8 cellular contexts compared by ENCODE assay signal in the genomic region with DNA sequence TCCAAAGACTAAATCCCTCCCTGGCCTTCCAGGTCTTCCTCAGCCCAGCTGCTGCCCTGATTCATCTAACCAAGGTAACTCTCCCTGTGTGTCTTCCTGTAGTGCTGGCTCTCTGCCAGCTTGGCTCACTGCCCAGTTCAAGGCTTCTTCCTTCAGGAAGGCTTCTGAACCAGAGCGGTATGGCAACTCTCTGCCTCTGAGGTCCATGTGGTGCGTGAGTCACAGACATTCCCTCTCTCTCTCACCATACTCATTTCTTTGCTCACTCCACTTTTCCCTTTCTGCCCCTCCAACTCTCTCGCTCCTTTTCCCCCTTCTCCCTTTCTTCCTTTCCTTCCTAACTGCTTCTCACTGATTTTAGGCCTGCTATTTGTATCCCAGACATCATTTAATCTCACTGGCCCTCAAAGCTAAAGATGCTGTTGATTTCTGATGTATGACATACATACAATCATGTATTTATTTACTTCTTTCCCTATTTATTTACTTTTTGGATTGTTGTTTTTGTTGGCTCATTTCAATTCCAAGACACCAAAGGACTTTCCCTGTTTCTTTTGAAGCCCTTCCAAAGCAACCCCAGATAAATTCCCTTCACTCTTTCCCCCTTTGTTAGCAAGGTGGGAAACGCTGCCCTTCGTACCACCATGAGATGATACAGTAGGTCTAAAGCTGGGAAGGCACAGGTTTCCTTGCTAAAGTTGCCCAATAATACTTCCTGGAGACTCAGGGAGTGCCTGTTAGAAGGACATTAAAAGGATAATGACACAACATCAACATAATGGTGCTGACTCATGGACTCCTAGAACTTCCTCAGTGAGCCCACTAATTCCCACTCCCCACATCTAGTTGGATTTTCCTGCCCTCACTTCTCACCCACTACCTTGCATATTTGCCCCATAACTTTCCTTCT. TPM values are rescaled to one million over a fixed set of nuclear protein-coding genes. Genes with fewer than 3 reads are reported as not detected.
A peak's percentile ranks its signal among the peaks of the same experiment; 100 is the strongest.
DNase-seq lines count a peak whose midpoint lies in the region; ATAC-seq and TF ChIP-seq lines count a peak whose summit lies in the region.

No MANE protein-coding gene starts in this region.

- no peak overlapping the region for H3K27ac Mint-ChIP-seq in activated CD4-positive, alpha-beta memory T cell treated with anti-CD3 and anti-CD28 coated beads for 36 hours
- H3K27ac Mint-ChIP-seq in activated CD4-positive, alpha-beta memory T cell treated with anti-CD3 and anti-CD28 coated beads, Interleukin-2, amount 10 ng/mL, durations not matched to agents 7 days and 5 days: no peak overlapping the region

- no peaks in the 10 kb centered on the region for H3K9me3 Mint-ChIP-seq in activated CD4-positive, alpha-beta memory T cell treated with anti-CD3 and anti-CD28 coated beads for 36 hours
- H3K9me3 Mint-ChIP-seq in activated CD4-positive, alpha-beta memory T cell treated with anti-CD3 and anti-CD28 coated beads, Interleukin-2, amount 10 ng/mL, durations not matched to agents 7 days and 5 days: no peaks in the 10 kb centered on the region

- peak; percentile 44 to 93 for ATAC-seq in left cardiac atrium

- TF ChIP-seq CTCF in VCaP (conservative IDR thresholded peaks at IDR 0.05) (no peak), stomach (IDR thresholded peaks at IDR 0.05) (no peak)

- H3K4me3 Mint-ChIP-seq in activated CD4-positive, alpha-beta memory T cell treated with anti-CD3 and anti-CD28 coated beads for 36 hours: no peak overlapping the region
- H3K4me3 Mint-ChIP-seq in activated CD4-positive, alpha-beta memory T cell treated with anti-CD3 and anti-CD28 coated beads, Interleukin-2, amount 10 ng/mL, durations not matched to agents 7 days and 5 days: no peak overlapping the region

- H3K4me3 ChIP-seq in stomach: no peak overlapping the region

- H3K27me3 ChIP-seq in stomach: no peaks in the 10 kb centered on the region

- no peaks in the 10 kb centered on the region for H3K4me1 Mint-ChIP-seq in activated CD4-positive, alpha-beta memory T cell treated with anti-CD3 and anti-CD28 coated beads for 36 hours (ENCODE audit: low read depth)
- H3K4me1 Mint-ChIP-seq in activated CD4-positive, alpha-beta memory T cell treated with anti-CD3 and anti-CD28 coated beads, Interleukin-2, amount 10 ng/mL, durations not matched to agents 7 days and 5 days: no peaks in the 10 kb centered on the region

- no peaks in the 10 kb centered on the region for H3K36me3 Mint-ChIP-seq in activated CD4-positive, alpha-beta memory T cell treated with anti-CD3 and anti-CD28 coated beads for 36 hours
- no peaks in the 10 kb centered on the region for H3K36me3 Mint-ChIP-seq in activated CD4-positive, alpha-beta memory T cell treated with anti-CD3 and anti-CD28 coated beads, Interleukin-2, amount 10 ng/mL, durations not matched to agents 7 days and 5 days (ENCODE audit: low read depth)

- H3K9me3 ChIP-seq in stomach: no peaks in the 10 kb centered on the region

- WGBS in stomach, 5 donors: 61 to 65% (median 63%) methylated on average over 5 of the region's 5 CpGs

- intact Hi-C loops in activated CD4-positive, alpha-beta memory T cell treated with anti-CD3 and anti-CD28 coated beads for 36 hours (cut with micrococcal nuclease): no loop called here
- intact Hi-C loops in left cardiac atrium (cut with DNase I): no loop called here
- intact Hi-C loops in stomach (cut with DNase I; ENCODE audit: low total_unique reads): no loop called here

- TF ChIP-seq EP300 in stomach (IDR thresholded peaks at IDR 0.05): no peak

- peaks cover 0 to 15% (median 3%) of the 10 kb centered on the region in 4 donors for H3K4me1 ChIP-seq in stomach

- POLR2A ChIA-PET in activated CD4-positive, alpha-beta memory T cell treated with anti-CD3 and anti-CD28 coated beads for 36 hours (lab: Charles Lee): no interaction called here
- POLR2A ChIA-PET in activated CD4-positive, alpha-beta memory T cell treated with anti-CD3 and anti-CD28 coated beads, Interleukin-2, amount 10 ng/mL, durations not matched to agents 7 days and 5 days (lab: Charles Lee): interaction anchor here (1.2 kb wide), 1 partner anchor 56 kb away, joined by 3 read pairs; a partner anchor contains a TSS

- CTCF ChIA-PET in activated CD4-positive, alpha-beta memory T cell treated with anti-CD3 and anti-CD28 coated beads for 36 hours (lab: Charles Lee): interaction anchor here (1.1 to 4.3 kb wide), 3 partner anchors 9 to 84 kb away, joined by 4 to 32 read pairs (median 17); no protein-coding TSS in a partner anchor
- CTCF ChIA-PET in activated CD4-positive, alpha-beta memory T cell treated with anti-CD3 and anti-CD28 coated beads, Interleukin-2, amount 10 ng/mL, durations not matched to agents 7 days and 5 days (lab: Charles Lee): interaction anchor here (0.8 kb wide), 1 partner anchor 9 kb away, joined by 3 read pairs; no protein-coding TSS in a partner anchor

- TF ChIP-seq POLR2A in stomach (IDR thresholded peaks at IDR 0.05): no peak

- H3K27ac ChIP-seq in VCaP (peak overlapping the region; percentile 66), stomach (no peak overlapping the region)

- no peaks in the 10 kb centered on the region for H3K27me3 Mint-ChIP-seq in activated CD4-positive, alpha-beta memory T cell treated with anti-CD3 and anti-CD28 coated beads for 36 hours
- no peaks in the 10 kb centered on the region for H3K27me3 Mint-ChIP-seq in activated CD4-positive, alpha-beta memory T cell treated with anti-CD3 and anti-CD28 coated beads, Interleukin-2, amount 10 ng/mL, durations not matched to agents 7 days and 5 days

- H3K36me3 ChIP-seq in stomach: no peaks in the 10 kb centered on the region

- DNase-seq in activated CD4-positive, alpha-beta memory T cell treated with anti-CD3 and anti-CD28 coated beads for 36 hours: peak; percentile 53
- DNase-seq in activated CD4-positive, alpha-beta memory T cell treated with anti-CD3 and anti-CD28 coated beads, Interleukin-2, amount 10 ng/mL, durations not matched to agents 7 days and 5 days: no peak
- DNase-seq in NCI-H2081 treated with DMSO at 0.1 percent for 48 hours (lab: John Stamatoyannopoulos, UW) (peak; percentile 11), left cardiac atrium (peak; percentile 77), stomach (peak; percentile 89), GOT3 (lab: John Stamatoyannopoulos, UW) (no peak), GDM1 (lab: John Stamatoyannopoulos, UW) (no peak)

RNA-seq across cellular contexts. Expression of a gene that starts 17.8 kb away (rescaled TPM):
- 1 to 10 TPM; 2.1 to 2.2 TPM for total RNA-seq in activated CD4-positive, alpha-beta memory T cell treated with anti-CD3 and anti-CD28 coated beads for 36 hours
- total RNA-seq in activated CD4-positive, alpha-beta memory T cell treated with anti-CD3 and anti-CD28 coated beads, Interleukin-2, amount 10 ng/mL, durations not matched to agents 7 days and 5 days: 1 to 10 TPM; 1.0 to 1.3 TPM
- total RNA-seq in left cardiac atrium (1 to 10 TPM; 1.6 to 2.0 TPM), stomach (1 to 10 TPM in 1 of 5 donors, under 1 TPM in 1, not detected in 3; 0.73 to 1.0 TPM)
- under 1 TPM in 2 of 3 donors, not detected in 1; 0.30 to 0.31 TPM for polyA plus RNA-seq in stomach

RNA-seq across cellular contexts. Expression of a gene that starts 19.7 kb away (rescaled TPM):
- not detected for total RNA-seq in activated CD4-positive, alpha-beta memory T cell treated with anti-CD3 and anti-CD28 coated beads for 36 hours
- not detected for total RNA-seq in activated CD4-positive, alpha-beta memory T cell treated with anti-CD3 and anti-CD28 coated beads, Interleukin-2, amount 10 ng/mL, durations not matched to agents 7 days and 5 days
- total RNA-seq in left cardiac atrium: not detected
- total RNA-seq in stomach: 1 to 10 TPM in 1 of 5 donors, not detected in 4; 2.5 TPM
- under 1 TPM in 1 of 3 donors, not detected in 2; 0.30 TPM for polyA plus RNA-seq in stomach

RNA-seq across cellular contexts. Expression of a gene that starts 43.1 kb away (rescaled TPM):
- 100 to 1,000 TPM; 597 to 607 TPM for total RNA-seq in activated CD4-positive, alpha-beta memory T cell treated with anti-CD3 and anti-CD28 coated beads for 36 hours
- 100 to 1,000 TPM; 548 to 554 TPM for total RNA-seq in activated CD4-positive, alpha-beta memory T cell treated with anti-CD3 and anti-CD28 coated beads, Interleukin-2, amount 10 ng/mL, durations not matched to agents 7 days and 5 days
- 100 to 1,000 TPM; 201 to 276 TPM for total RNA-seq in left cardiac atrium
- total RNA-seq in stomach: 100 to 1,000 TPM in 4 of 5 donors, 10 to 100 TPM in 1; 49.0 to 445 (median 239) TPM
- 1,000 to 10,000 TPM in 1 of 3 donors, 100 to 1,000 TPM in 2; 306 to 1,290 (median 583) TPM for polyA plus RNA-seq in stomach

RNA-seq across cellular contexts. Expression of a gene that starts 55.5 kb away (rescaled TPM):
- total RNA-seq in activated CD4-positive, alpha-beta memory T cell treated with anti-CD3 and anti-CD28 coated beads for 36 hours: under 1 TPM; 0.53 to 0.55 TPM
- total RNA-seq in activated CD4-positive, alpha-beta memory T cell treated with anti-CD3 and anti-CD28 coated beads, Interleukin-2, amount 10 ng/mL, durations not matched to agents 7 days and 5 days: under 1 TPM; 0.10 to 0.15 TPM
- total RNA-seq in left cardiac atrium: 1 to 10 TPM; 2.4 to 4.4 TPM
- total RNA-seq in stomach: 1 to 10 TPM in 3 of 5 donors, not detected in 2; 2.0 to 4.5 (median 2.9) TPM
- 1 to 10 TPM in 2 of 3 donors, under 1 TPM in 1; 0.76 to 3.1 (median 1.9) TPM for polyA plus RNA-seq in stomach

Comparison
In these comparisons a context has a peak if more than half of its experiments do, and no peak if none do; other contexts are left out.
1. DNase-seq: peak in activated CD4-positive, alpha-beta memory T cell treated with anti-CD3 and anti-CD28 coated beads for 36 hours (single experiment), NCI-H2081 treated with DMSO at 0.1 percent for 48 hours (single experiment), left cardiac atrium (single experiment) and stomach (single experiment); none in activated CD4-positive, alpha-beta memory T cell treated with anti-CD3 and anti-CD28 coated beads, Interleukin-2, amount 10 ng/mL, durations not matched to agents 7 days and 5 days (single experiment), GOT3 (single experiment) and GDM1 (single experiment).